Comparison of ENCODE assay signal across 24 cellular contexts in the genomic region with DNA sequence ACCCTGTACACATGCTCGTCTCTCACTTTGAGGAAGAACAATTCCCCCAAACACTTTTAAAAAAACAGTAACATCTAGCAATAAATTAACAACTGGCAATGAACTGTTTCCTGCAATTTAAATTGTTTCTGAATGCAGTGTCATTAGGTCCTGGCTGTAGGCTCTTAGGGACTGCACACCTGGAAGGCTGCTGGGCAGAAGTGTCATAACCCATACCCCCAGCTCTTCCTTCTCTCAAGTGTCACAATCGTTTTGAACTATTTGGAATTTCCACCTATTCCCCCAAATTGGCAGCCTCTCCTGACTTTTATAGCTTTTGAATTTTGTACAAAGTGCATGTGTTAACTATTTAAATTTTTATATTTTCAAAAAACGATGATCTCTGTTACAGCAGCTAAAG.
"Had no signal": no experiment of that assay in that cellular context is flagged by ENCODE, and none has a peak within 500 bp of the region (broad histone marks: within the 10 kb centered on the region; RNA-seq: fewer than 3 reads in every experiment).

No MANE protein-coding gene starts in this region.

- H3K4me1 ChIP-seq: colonic mucosa, esophagus muscularis mucosa, foreskin keratinocyte, gastrocnemius medialis, gastroesophageal sphincter, heart left ventricle, heart right ventricle had no signal

- H3K27ac Mint-ChIP-seq: endodermal cell had no signal

- ATAC-seq: effector memory CD8-positive, alpha-beta T cell; foreskin keratinocyte; gastrocnemius medialis; gastroesophageal sphincter; heart left ventricle; heart right ventricle had no signal

- DNase-seq: colonic mucosa; cortex of kidney; dorsolateral prefrontal cortex; effector CD4-positive, alpha-beta T cell; effector CD8-positive, alpha-beta T cell; effector memory CD4-positive, alpha-beta T cell; effector memory CD8-positive, alpha-beta T cell; endodermal cell; erythroblast; esophagus squamous epithelium; foreskin fibroblast; foreskin keratinocyte; foreskin melanocyte; gastrocnemius medialis; glutamatergic neuron; head of caudate nucleus; heart left ventricle; heart right ventricle had no signal

- H3K79me2 ChIP-seq: hepatocyte had no signal

- H3K4me3 ChIP-seq: colonic mucosa, coronary artery, dorsolateral prefrontal cortex, esophagus muscularis mucosa, esophagus squamous epithelium, gastrocnemius medialis, gastroesophageal sphincter, heart left ventricle, heart right ventricle, hepatocyte had no signal

- H3K36me3 ChIP-seq: colonic mucosa, esophagus muscularis mucosa, esophagus squamous epithelium, gastrocnemius medialis, gastroesophageal sphincter, heart left ventricle, heart right ventricle had no signal

- H3K27me3 ChIP-seq: colonic mucosa, dorsolateral prefrontal cortex, esophagus muscularis mucosa, esophagus squamous epithelium, gastrocnemius medialis, gastroesophageal sphincter, heart left ventricle, hepatocyte had no signal

- H2AFZ ChIP-seq: hepatocyte had no signal

- H3K4me2 ChIP-seq: hepatocyte had no signal

- H3K27ac ChIP-seq: colonic mucosa, coronary artery, dorsolateral prefrontal cortex, epithelial cell of prostate, esophagus muscularis mucosa, esophagus squamous epithelium, foreskin keratinocyte, gastrocnemius medialis, gastroesophageal sphincter, heart left ventricle, heart right ventricle, hepatocyte had no signal

- H3K4me3 Mint-ChIP-seq: dendritic cell treated with granulocyte-macrophage colony-stimulating factor and Interleukin-4, amounts not matched to agents 40 ng/mL and 50 ng/mL, for 4 days; effector memory CD8-positive, alpha-beta T cell; endodermal cell had no signal

- H3K9me3 ChIP-seq: colonic mucosa, gastrocnemius medialis, gastroesophageal sphincter had no signal
